Comparison of ENCODE assay signal across 8 cellular contexts in the genomic region with DNA sequence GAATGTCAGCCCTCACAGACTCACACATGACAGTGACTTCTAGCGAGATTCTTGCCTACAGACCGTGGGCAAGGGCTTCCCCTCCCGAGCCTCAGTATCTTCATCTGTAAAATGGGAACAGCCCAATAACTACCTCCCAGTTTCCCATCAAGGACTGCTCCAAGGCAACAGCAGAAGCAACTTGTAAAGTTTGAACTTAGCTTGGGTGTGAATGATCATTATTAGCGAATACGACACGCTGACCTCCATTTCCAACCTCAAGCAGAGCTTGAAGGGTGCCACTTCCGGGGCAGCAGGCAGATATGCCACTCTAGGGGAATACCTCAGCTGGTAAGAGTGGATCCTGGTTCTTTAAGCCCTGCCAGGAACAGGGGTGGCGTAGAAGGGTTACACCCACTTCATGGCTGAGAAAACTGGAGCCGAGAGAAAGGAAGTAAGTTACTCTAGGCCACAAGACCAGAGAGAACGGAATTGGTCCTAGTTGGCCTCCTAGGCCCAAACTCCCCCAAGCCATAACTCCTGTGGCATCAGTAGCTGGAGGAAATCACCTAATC. TPM values are rescaled to one million over a fixed set of nuclear protein-coding genes. Genes with fewer than 3 reads are reported as not detected.
A peak's percentile ranks its signal among the peaks of the same experiment; 100 is the strongest.
DNase-seq lines count a peak whose midpoint lies in the region; ATAC-seq and TF ChIP-seq lines count a peak whose summit lies in the region.

No MANE protein-coding gene starts in this region.

- TF ChIP-seq CTCF in GM06990 (IDR thresholded peaks at IDR 0.05; ENCODE audit: insufficient read depth, low read length, poor library complexity, severe bottlenecking) (no peak), adrenal gland (IDR thresholded peaks at IDR 0.05) (no peak), kidney epithelial cell (IDR thresholded peaks at IDR 0.05; ENCODE audit: insufficient read depth, low read length, poor library complexity, severe bottlenecking) (no peak)

- 22 to 54% (median 49%) methylated on average over 4 to 10 of the region's 10 CpGs for WGBS in adrenal gland, 4 donors

- peak overlapping the region; percentile 91 to 95 for H3K4me3 Mint-ChIP-seq in stimulated activated naive CD8-positive, alpha-beta T cell treated with anti-CD3 and anti-CD28 coated beads, Interleukin-15, amount 100 ng/mL, for 72 hours

- no peaks in the 10 kb centered on the region for H3K9me3 Mint-ChIP-seq in stimulated activated naive CD8-positive, alpha-beta T cell treated with anti-CD3 and anti-CD28 coated beads, Interleukin-15, amount 100 ng/mL, for 72 hours

- intact Hi-C loops in adrenal gland (cut with DNase I) = loop anchor here in 1 of 2 donors (5.0 kb wide), 1 partner anchor 118 kb away; the partner anchor contains the start of gene CLTB

- H3K27ac ChIP-seq in adrenal gland = peak overlapping the region in 4 of 5 donors; percentile 91 to 98 (median 95)

- H3K36me3 ChIP-seq in GM06990 (ENCODE audit: control insufficient read depth, insufficient read depth, low read length) (peaks cover 18% of the 10 kb centered on the region), adrenal gland (replicated peaks in 1 of 2) (peaks cover 0 to 18% of the 10 kb centered on the region in 2 donors), kidney epithelial cell (ENCODE audit: control insufficient read depth, insufficient read depth, low read length) (peaks cover 3% of the 10 kb centered on the region)

- H3K27ac Mint-ChIP-seq in stimulated activated naive CD8-positive, alpha-beta T cell treated with anti-CD3 and anti-CD28 coated beads, Interleukin-15, amount 100 ng/mL, for 72 hours = peak overlapping the region; percentile 97

- H3K9me3 ChIP-seq in adrenal gland (replicated peaks in 1 of 3) = no peaks in the 10 kb centered on the region

- H3K4me1 Mint-ChIP-seq in stimulated activated naive CD8-positive, alpha-beta T cell treated with anti-CD3 and anti-CD28 coated beads, Interleukin-15, amount 100 ng/mL, for 72 hours = peaks cover 75% of the 10 kb centered on the region

- H3K27me3 Mint-ChIP-seq in stimulated activated naive CD8-positive, alpha-beta T cell treated with anti-CD3 and anti-CD28 coated beads, Interleukin-15, amount 100 ng/mL, for 72 hours = no peaks in the 10 kb centered on the region

- peaks cover 26 to 45% of the 10 kb centered on the region in 2 donors for H3K4me1 ChIP-seq in adrenal gland (replicated peaks in 1 of 2)

- peak overlapping the region; percentile 67 for H3K4me3 ChIP-seq in GM06990 (replicated peaks; ENCODE audit: low read depth, low read length)
- peak overlapping the region in 1 of 4 donors; percentile 74 for H3K4me3 ChIP-seq in adrenal gland
- peak overlapping the region; percentile 97 for H3K4me3 ChIP-seq in kidney epithelial cell (ENCODE audit: low read depth, low read length)

- H3K27me3 ChIP-seq in GM06990 (replicated peaks; ENCODE audit: control insufficient read depth, insufficient read depth, low read length) (no peaks in the 10 kb centered on the region), adrenal gland (no peaks in the 10 kb centered on the region), kidney epithelial cell (ENCODE audit: control insufficient read depth, insufficient read depth, low read length) (no peaks in the 10 kb centered on the region)

- no peak for DNase-seq in GM06990 (ENCODE audit: extremely low read depth, insufficient read length)
- peak; percentile 81 for DNase-seq in MV-4-11 (lab: John Stamatoyannopoulos, UW)
- peak in 2 of 7 donors; percentile 34 to 59 for DNase-seq in adrenal gland
- no peak for DNase-seq in kidney epithelial cell (ENCODE audit: low read depth)
- DNase-seq in stimulated activated naive CD8-positive, alpha-beta T cell treated with anti-CD3 and anti-CD28 coated beads, Interleukin-15, amount 100 ng/mL, for 72 hours = peak in 1 of 2 donors; percentile 75
- no peak for DNase-seq in NCI-H2171 (lab: John Stamatoyannopoulos, UW)
- no peak for DNase-seq in NCI-H510A treated with DMSO at 0.1 percent for 48 hours (lab: John Stamatoyannopoulos, UW)

- ATAC-seq in stimulated activated naive CD8-positive, alpha-beta T cell treated with anti-CD3 and anti-CD28 coated beads, Interleukin-15, amount 100 ng/mL, for 72 hours = peak; percentile 43
- ATAC-seq in GM19035 (IDR thresholded peaks at IDR 0.05; ENCODE audit: unreplicated experiment) = no peak

- TF ChIP-seq POLR2A in adrenal gland (IDR thresholded peaks at IDR 0.05) = no peak

RNA-seq across cellular contexts. Expression of gene RNF44, which starts 2.0 kb away (rescaled TPM):
- total RNA-seq in adrenal gland (10 to 100 TPM; 13.5 to 65.7 (median 25.8) TPM), kidney epithelial cell (31.2 and 36.6 TPM in 2 replicates)
- polyA plus RNA-seq in adrenal gland = 10 to 100 TPM in 2 of 3 donors, 1 to 10 TPM in 1; 5.3 to 43.1 (median 16.4) TPM

RNA-seq across cellular contexts. Expression of gene CDHR2, which starts 14.0 kb away (rescaled TPM):
- total RNA-seq in adrenal gland (under 1 TPM in 6 of 8 donors, not detected in 2; under 0.01 to 0.39 (median 0.26) TPM), kidney epithelial cell (0.08 and 0.21 TPM in 2 replicates)
- under 1 TPM; 0.08 to 0.13 (median 0.10) TPM for polyA plus RNA-seq in adrenal gland
